ENCODE assay signal across 10 cellular contexts in genomic region chr12:113231275-113232231, GRCh38.
DNase-seq lines count a peak whose midpoint lies in the region; FAIRE-seq and TF ChIP-seq lines count a peak whose summit lies in the region.
"Had no signal": no experiment of that assay in that cellular context is flagged by ENCODE, and none has a peak within 500 bp of the region (broad histone marks: within the 10 kb centered on the region; RNA-seq: fewer than 3 reads in every experiment).

No MANE protein-coding gene starts in this region.

- no peak overlapping the region for H3K4me3 ChIP-seq in BLaER1 treated with 17β-estradiol and CSF1 and Interleukin-3, amounts not matched to agents 10 nM and 100 nM
- H3K4me3 ChIP-seq in coronary artery (no peak overlapping the region), muscle layer of duodenum (ENCODE audit: low read depth in 1 of 2, low read length in 2 of 2) (no peak overlapping the region)

- H3K9ac ChIP-seq in BLaER1 treated with 17β-estradiol and CSF1 and Interleukin-3, amounts not matched to agents 10 nM and 100 nM, result peak overlapping the region in 2 of 11 experiments; percentile 67 to 73; a peak in 2 of 22 replicates

- H3K27me3 ChIP-seq in BLaER1 treated with 17β-estradiol and CSF1 and Interleukin-3, amounts not matched to agents 10 nM and 100 nM, result peaks cover 0 to 50% (median 22%) of the 10 kb centered on the region in 11 experiments; a peak in 13 of 22 replicates
- no peaks in the 10 kb centered on the region for H3K27me3 ChIP-seq in muscle layer of duodenum (ENCODE audit: low read depth, low read length)

- FAIRE-seq in GM19239 (lab: Jason Lieb, UNC), result no peak

- DNase-seq in coronary artery (ENCODE audit: low spot score), result no peak
- DNase-seq in GM19239 (ENCODE audit: insufficient read length, low spot score), result no peak
- DNase-seq in MV-4-11 (lab: John Stamatoyannopoulos, UW), result no peak
- DNase-seq in stimulated activated CD4-positive, alpha-beta T cell treated with anti-CD3 and anti-CD28 coated beads, Interleukin-2, amount 100 ng/mL, for 24 hours, result no peak
- no peak for DNase-seq in T-helper 1 cell
- DNase-seq: activated CD4-positive, CD25-positive, alpha-beta regulatory T cell treated with anti-CD3 and anti-CD28 coated beads, Interleukin-2, amount 50 U/mL, for 72 hours; NCI-H146 had no signal

- H3K36me3 ChIP-seq in BLaER1 treated with 17β-estradiol and CSF1 and Interleukin-3, amounts not matched to agents 10 nM and 100 nM, result peaks cover 0 to 90% (median 0%) of the 10 kb centered on the region in 11 experiments; a peak in 9 of 22 replicates
- H3K36me3 ChIP-seq in muscle layer of duodenum (ENCODE audit: control insufficient read depth in 1 of 2, insufficient read depth in 2 of 2, low read length in 2 of 2), result peaks cover 51 to 63% of the 10 kb centered on the region in 2 donors

- H3K9me3 ChIP-seq in BLaER1 treated with 17β-estradiol and CSF1 and Interleukin-3, amounts not matched to agents 10 nM and 100 nM (replicated peaks in 1 of 11), result peaks cover 0 to 7% (median 0%) of the 10 kb centered on the region in 11 experiments; a peak in 5 of 22 replicates
- no peaks in the 10 kb centered on the region for H3K9me3 ChIP-seq in muscle layer of duodenum (ENCODE audit: control insufficient read depth in 1 of 2, low read length in 2 of 2)

- TF ChIP-seq CTCF in coronary artery (IDR thresholded peaks at IDR 0.05), result no peak

- peaks cover 42 to 100% (median 62%) of the 10 kb centered on the region in 10 experiments for H3K4me1 ChIP-seq in BLaER1 treated with 17β-estradiol and CSF1 and Interleukin-3, amounts not matched to agents 10 nM and 100 nM
- peaks cover 6 to 47% of the 10 kb centered on the region in 2 donors for H3K4me1 ChIP-seq in muscle layer of duodenum (ENCODE audit: control insufficient read depth in 1 of 2, insufficient read depth in 2 of 2, low read length in 2 of 2)

- TF ChIP-seq EP300 in Ishikawa (IDR thresholded peaks at IDR 0.05; ENCODE audit: borderline replicate concordance), result peak; percentile 92

- H3K4me2 ChIP-seq in BLaER1 treated with 17β-estradiol and CSF1 and Interleukin-3, amounts not matched to agents 10 nM and 100 nM, result peak overlapping the region in 10 of 11 experiments; percentile 64 to 98 (median 80); a peak in 16 of 22 replicates

- TF ChIP-seq RAD21 in Ishikawa (IDR thresholded peaks at IDR 0.05; ENCODE audit: low read depth), result no peak; the same call in 1 of the 2 replicates

- H3K27ac ChIP-seq in BLaER1 treated with 17β-estradiol and CSF1 and Interleukin-3, amounts not matched to agents 10 nM and 100 nM, result peak overlapping the region in 5 of 11 experiments; percentile 77 to 81 (median 79); a peak in 9 of 22 replicates
- H3K27ac ChIP-seq in coronary artery, result peak overlapping the region; percentile 79 to 89
- H3K27ac ChIP-seq in muscle layer of duodenum (ENCODE audit: low read length), result peak overlapping the region; percentile 45

- H4K20me1 ChIP-seq in BLaER1 treated with 17β-estradiol and CSF1 and Interleukin-3, amounts not matched to agents 10 nM and 100 nM, result peaks cover 0 to 36% (median 0%) of the 10 kb centered on the region in 11 experiments; a peak in 5 of 22 replicates

TF ChIP-seq in Ishikawa, 13 proteins besides CTCF, POLR2A, EP300 and RAD21:
- TF ChIP-seq, protein P1, sequence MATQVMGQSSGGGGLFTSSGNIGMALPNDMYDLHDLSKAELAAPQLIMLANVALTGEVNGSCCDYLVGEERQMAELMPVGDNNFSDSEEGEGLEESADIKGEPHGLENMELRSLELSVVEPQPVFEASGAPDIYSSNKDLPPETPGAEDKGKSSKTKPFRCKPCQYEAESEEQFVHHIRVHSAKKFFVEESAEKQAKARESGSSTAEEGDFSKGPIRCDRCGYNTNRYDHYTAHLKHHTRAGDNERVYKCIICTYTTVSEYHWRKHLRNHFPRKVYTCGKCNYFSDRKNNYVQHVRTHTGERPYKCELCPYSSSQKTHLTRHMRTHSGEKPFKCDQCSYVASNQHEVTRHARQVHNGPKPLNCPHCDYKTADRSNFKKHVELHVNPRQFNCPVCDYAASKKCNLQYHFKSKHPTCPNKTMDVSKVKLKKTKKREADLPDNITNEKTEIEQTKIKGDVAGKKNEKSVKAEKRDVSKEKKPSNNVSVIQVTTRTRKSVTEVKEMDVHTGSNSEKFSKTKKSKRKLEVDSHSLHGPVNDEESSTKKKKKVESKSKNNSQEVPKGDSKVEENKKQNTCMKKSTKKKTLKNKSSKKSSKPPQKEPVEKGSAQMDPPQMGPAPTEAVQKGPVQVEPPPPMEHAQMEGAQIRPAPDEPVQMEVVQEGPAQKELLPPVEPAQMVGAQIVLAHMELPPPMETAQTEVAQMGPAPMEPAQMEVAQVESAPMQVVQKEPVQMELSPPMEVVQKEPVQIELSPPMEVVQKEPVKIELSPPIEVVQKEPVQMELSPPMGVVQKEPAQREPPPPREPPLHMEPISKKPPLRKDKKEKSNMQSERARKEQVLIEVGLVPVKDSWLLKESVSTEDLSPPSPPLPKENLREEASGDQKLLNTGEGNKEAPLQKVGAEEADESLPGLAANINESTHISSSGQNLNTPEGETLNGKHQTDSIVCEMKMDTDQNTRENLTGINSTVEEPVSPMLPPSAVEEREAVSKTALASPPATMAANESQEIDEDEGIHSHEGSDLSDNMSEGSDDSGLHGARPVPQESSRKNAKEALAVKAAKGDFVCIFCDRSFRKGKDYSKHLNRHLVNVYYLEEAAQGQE (IDR thresholded peaks at IDR 0.05; ENCODE audit: low read depth), result no peak
- TF ChIP-seq CREB1 (IDR thresholded peaks at IDR 0.05; ENCODE audit: low read depth) (no peak), ZBTB7A (IDR thresholded peaks at IDR 0.05; ENCODE audit: low read depth) (no peak), EGR1 (IDR thresholded peaks at IDR 0.05) (no peak), CEBPB (IDR thresholded peaks at IDR 0.05) (no peak), TCF12 (IDR thresholded peaks at IDR 0.05; ENCODE audit: low read depth) (peak; percentile 88), MAX (IDR thresholded peaks at IDR 0.05) (peak; percentile 83), FOXM1 (IDR thresholded peaks at IDR 0.05; ENCODE audit: borderline replicate concordance, low read depth) (peak; percentile 79; the same call in 1 of the 2 replicates), USF1 (IDR thresholded peaks at IDR 0.05) (peak; percentile 4; the same call in 1 of the 2 replicates), TEAD4 (IDR thresholded peaks at IDR 0.05) (peak; percentile 90), TAF1 (IDR thresholded peaks at IDR 0.05; ENCODE audit: low read depth) (no peak), NFIC (IDR thresholded peaks at IDR 0.05) (peak; percentile 82), YY1 (IDR thresholded peaks at IDR 0.05; ENCODE audit: low read depth) (peak; percentile 32; the same call in 1 of the 2 replicates)
